9 cellular contexts compared by ENCODE assay signal in the genomic region with DNA sequence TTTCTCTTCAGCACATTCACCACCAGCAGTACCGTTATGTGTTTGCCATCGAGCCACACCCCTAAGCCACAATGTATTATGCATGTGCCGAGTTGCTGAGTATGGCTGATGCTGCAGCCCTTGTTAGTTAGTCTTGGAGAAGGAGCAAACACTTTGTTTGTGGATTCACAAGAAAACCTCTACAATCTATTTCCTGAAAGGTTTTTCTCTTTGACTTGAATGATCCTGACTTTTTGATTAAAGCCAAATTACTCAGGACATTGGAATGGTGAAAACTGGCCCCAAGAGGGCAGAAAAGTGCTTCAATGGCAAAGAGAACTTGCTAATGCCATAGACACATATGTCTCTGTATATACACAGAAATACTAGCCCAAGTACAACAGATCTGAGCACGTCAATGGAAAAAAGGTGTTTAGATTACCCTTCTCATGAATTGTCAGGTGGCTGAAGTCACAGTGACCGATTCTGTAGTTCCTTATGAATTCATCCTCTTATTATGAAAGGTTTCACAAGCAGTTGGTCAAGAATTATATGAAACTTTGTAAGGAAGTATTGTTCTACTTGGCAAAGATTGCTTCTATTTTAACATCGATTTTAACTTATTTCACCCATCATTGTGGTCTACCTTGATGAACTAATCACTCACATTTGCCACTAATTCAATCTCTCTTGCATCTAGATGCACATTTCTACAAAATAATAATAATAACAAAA.
A peak's percentile ranks its signal among the peaks of the same experiment; 100 is the strongest.
DNase-seq lines count a peak whose midpoint lies in the region; ATAC-seq, FAIRE-seq and TF ChIP-seq lines count a peak whose summit lies in the region.
"Had no signal": no experiment of that assay in that cellular context is flagged by ENCODE, and none has a peak within 500 bp of the region (broad histone marks: within the 10 kb centered on the region; RNA-seq: fewer than 3 reads in every experiment).

No MANE protein-coding gene starts in this region.

- DNase-seq in EL (peak; percentile 84), M059J (ENCODE audit: low read depth) (peak; percentile 86), bronchial epithelial cell (ENCODE audit: low read depth) (peak; percentile 85), NCI-H187 (lab: John Stamatoyannopoulos, UW) (no peak)
- DNase-seq in stimulated activated CD4-positive, alpha-beta T cell treated with anti-CD3 and anti-CD28 coated beads, Interleukin-1b, Interleukin-23, amount 100 ng/mL, for 48 hours: no peak
- no peak for DNase-seq in activated CD4-positive, alpha-beta T cell treated with anti-CD3 and anti-CD28 coated beads, Interleukin-2, amount 50 U/mL, for 48 hours

- FAIRE-seq in bronchial epithelial cell (lab: Jason Lieb, UNC): no peak

- no peak for ATAC-seq in HG03280 (IDR thresholded peaks at IDR 0.05; ENCODE audit: unreplicated experiment)

- TF ChIP-seq CTCF in bronchial epithelial cell (IDR thresholded peaks at IDR 0.05; ENCODE audit: insufficient read depth, low read length, severe bottlenecking) (peak; percentile 39), nephron (IDR thresholded peaks at IDR 0.05; ENCODE audit: unreplicated experiment in 3 of 3) (peak; percentile 43 to 61 (median 45))

- peak overlapping the region; percentile 67 to 74 (median 74) for H3K27ac Mint-ChIP-seq in nephron
- H3K27ac Mint-ChIP-seq: stimulated activated naive CD8-positive, alpha-beta T cell treated with anti-CD3 and anti-CD28 coated beads, Interleukin-15, Interleukin-2, amounts not matched to agents 100 ng/mL and 50 ng/mL, for 24 hours had no signal

- H3K4me3 Mint-ChIP-seq in nephron: no peak overlapping the region
- H3K4me3 Mint-ChIP-seq: stimulated activated naive CD8-positive, alpha-beta T cell treated with anti-CD3 and anti-CD28 coated beads, Interleukin-15, Interleukin-2, amounts not matched to agents 100 ng/mL and 50 ng/mL, for 24 hours had no signal

- H3K36me3 Mint-ChIP-seq in nephron (ENCODE audit: low read depth): peaks cover 5% of the 10 kb centered on the region

- peaks cover 75% of the 10 kb centered on the region for H3K4me1 Mint-ChIP-seq in nephron

- no peaks in the 10 kb centered on the region for H3K9me3 Mint-ChIP-seq in nephron
- H3K9me3 Mint-ChIP-seq: stimulated activated naive CD8-positive, alpha-beta T cell treated with anti-CD3 and anti-CD28 coated beads, Interleukin-15, Interleukin-2, amounts not matched to agents 100 ng/mL and 50 ng/mL, for 24 hours had no signal

- H3K36me3 ChIP-seq in bronchial epithelial cell (ENCODE audit: control insufficient read depth, insufficient read depth, low read length): no peaks in the 10 kb centered on the region

- no peak overlapping the region for H3K4me3 ChIP-seq in bronchial epithelial cell (ENCODE audit: low read depth, low read length)

- H3K27me3 ChIP-seq in bronchial epithelial cell (ENCODE audit: control insufficient read depth, insufficient read depth, low read length): no peaks in the 10 kb centered on the region

- no peaks in the 10 kb centered on the region for H3K27me3 Mint-ChIP-seq in nephron (ENCODE audit: low read depth)

Comparison
In these comparisons a context has a peak if more than half of its experiments do, and no peak if none do; other contexts are left out.
1. DNase-seq: peak in EL (single experiment), M059J (single experiment) and bronchial epithelial cell (single experiment); none in stimulated activated CD4-positive, alpha-beta T cell treated with anti-CD3 and anti-CD28 coated beads, Interleukin-1b, Interleukin-23, amount 100 ng/mL, for 48 hours (single experiment), NCI-H187 (0 of 2) and activated CD4-positive, alpha-beta T cell treated with anti-CD3 and anti-CD28 coated beads, Interleukin-2, amount 50 U/mL, for 48 hours (0 of 2).